28 cellular contexts compared by ENCODE assay signal in the genomic region with DNA sequence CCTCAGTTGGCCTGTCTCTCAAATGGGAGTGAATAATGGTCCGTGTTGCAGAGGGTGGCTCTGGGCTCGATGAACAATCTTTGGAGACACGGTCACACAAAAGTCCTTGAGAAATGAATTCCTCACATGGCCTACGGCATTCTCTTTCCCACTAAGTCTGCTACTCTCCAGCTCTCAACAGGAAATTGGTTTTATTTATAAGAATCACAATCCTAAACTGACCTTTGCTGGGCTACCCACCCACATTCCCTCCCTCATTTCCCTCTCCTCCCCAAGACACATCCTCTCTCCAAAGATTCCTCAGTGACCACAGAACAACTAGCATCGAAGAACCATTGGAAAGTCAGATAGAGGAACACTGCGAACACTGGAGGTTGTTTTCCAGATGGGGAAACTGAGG. TPM values are rescaled to one million over a fixed set of nuclear protein-coding genes. Genes with fewer than 3 reads are reported as not detected.
DNase-seq lines count a peak whose midpoint lies in the region; ATAC-seq and TF ChIP-seq lines count a peak whose summit lies in the region.
"Had no signal": no experiment of that assay in that cellular context is flagged by ENCODE, and none has a peak within 500 bp of the region (broad histone marks: within the 10 kb centered on the region; RNA-seq: fewer than 3 reads in every experiment).

No MANE protein-coding gene starts in this region.

- ATAC-seq in Right ventricle myocardium superior (ENCODE audit: poor library complexity) = no peak
- ATAC-seq in lower lobe of right lung = no peak
- ATAC-seq in HG02759 (IDR thresholded peaks at IDR 0.05; ENCODE audit: unreplicated experiment) = no peak
- ATAC-seq: activated CD4-positive, alpha-beta T cell treated with anti-CD3 and anti-CD28 coated beads for 36 hours; activated CD8-positive, alpha-beta T cell treated with anti-CD3 and anti-CD28 coated beads, Interleukin-2, amount 10 ng/mL, durations not matched to agents 7 days and 5 days; activated naive CD4-positive, alpha-beta T cell treated with anti-CD3 and anti-CD28 coated beads, Interleukin-2, amount 50 U/mL, for 72 hours; left ventricle myocardium superior; naive thymus-derived CD8-positive, alpha-beta T cell had no signal

- no peak for TF ChIP-seq CTCF in left ventricle myocardium inferior (IDR thresholded peaks at IDR 0.05; ENCODE audit: borderline replicate concordance)
- no peak for TF ChIP-seq CTCF in lower lobe of right lung (IDR thresholded peaks at IDR 0.05)
- no peak for TF ChIP-seq CTCF in smooth muscle cell (IDR thresholded peaks at IDR 0.05; ENCODE audit: borderline replicate concordance, insufficient read depth, poor library complexity, severe bottlenecking)
- TF ChIP-seq CTCF in suprapubic skin (IDR thresholded peaks at IDR 0.05) = no peak

- H3K4me1 ChIP-seq in left ventricle myocardium inferior (peaks cover 76% of the 10 kb centered on the region), lower lobe of right lung (peaks cover 32% of the 10 kb centered on the region), smooth muscle cell (ENCODE audit: low read depth) (peaks cover 31% of the 10 kb centered on the region), suprapubic skin (peaks cover 76% of the 10 kb centered on the region)

- WGBS in smooth muscle cell (ENCODE audit: low lambda C conversion rate) = 48% methylated on average over 6 of the region's 6 CpGs
- 67% methylated on average over 6 of the region's 6 CpGs for WGBS in suprapubic skin

- H3K4me3 ChIP-seq in left ventricle myocardium inferior (no peak overlapping the region), lower lobe of right lung (no peak overlapping the region), smooth muscle cell (no peak overlapping the region), suprapubic skin (no peak overlapping the region)
- H3K4me3 ChIP-seq: heart right ventricle, PC-9 had no signal

- H3K27me3 ChIP-seq in left ventricle myocardium inferior (ENCODE audit: low read depth) (peaks cover 71% of the 10 kb centered on the region), lower lobe of right lung (ENCODE audit: low read depth) (peaks cover 29% of the 10 kb centered on the region), smooth muscle cell (ENCODE audit: low read depth) (no peaks in the 10 kb centered on the region), suprapubic skin (peaks cover 5% of the 10 kb centered on the region)

- no peak overlapping the region for H2AFZ ChIP-seq in smooth muscle cell (ENCODE audit: low read depth)
- H2AFZ ChIP-seq: PC-9 had no signal

- no peak for TF ChIP-seq POLR2A in suprapubic skin (IDR thresholded peaks at IDR 0.05)

- peaks cover 30% of the 10 kb centered on the region for H3F3A ChIP-seq in smooth muscle cell (ENCODE audit: low read depth)

- peak overlapping the region; percentile 58 for H3K27ac ChIP-seq in left ventricle myocardium inferior (replicated peaks)
- peak overlapping the region; percentile 18 for H3K27ac ChIP-seq in lower lobe of right lung
- peak overlapping the region; percentile 83 for H3K27ac ChIP-seq in smooth muscle cell (ENCODE audit: low read depth)
- H3K27ac ChIP-seq in suprapubic skin = no peak overlapping the region
- H3K27ac ChIP-seq: C4-2B, PC-9, VCaP had no signal

- intact Hi-C loops in left ventricle myocardium inferior (cut with micrococcal nuclease) = no loop called here
- intact Hi-C loops in Right ventricle myocardium superior (cut with DNase I) = no loop called here
- intact Hi-C loops in lower lobe of right lung (cut with DNase I) = no loop called here

- H3K36me3 ChIP-seq in left ventricle myocardium inferior (no peaks in the 10 kb centered on the region), lower lobe of right lung (no peaks in the 10 kb centered on the region), smooth muscle cell (ENCODE audit: low read depth) (no peaks in the 10 kb centered on the region), suprapubic skin (no peaks in the 10 kb centered on the region)
- H3K36me3 ChIP-seq: heart right ventricle had no signal

- no peak overlapping the region for H3K9ac ChIP-seq in smooth muscle cell (ENCODE audit: low read depth)

- H3K9me3 ChIP-seq in left ventricle myocardium inferior (replicated peaks) = no peaks in the 10 kb centered on the region
- H3K9me3 ChIP-seq in lower lobe of right lung = no peaks in the 10 kb centered on the region
- H3K9me3 ChIP-seq in smooth muscle cell (replicated peaks; ENCODE audit: low read depth) = no peaks in the 10 kb centered on the region
- no peaks in the 10 kb centered on the region for H3K9me3 ChIP-seq in suprapubic skin
- H3K9me3 ChIP-seq: heart right ventricle had no signal

- DNase-seq in left ventricle myocardium inferior (no peak), Right ventricle myocardium superior (no peak), lower lobe of right lung (no peak), smooth muscle cell (lab: John Stamatoyannopoulos, UW; ENCODE audit: unreplicated experiment) (no peak), suprapubic skin (ENCODE audit: low spot score in 2 of 2) (no peak)
- no peak for DNase-seq in activated CD4-positive, alpha-beta T cell treated with anti-CD3 and anti-CD28 coated beads, Interleukin-2, amount 50 U/mL, for 48 hours
- DNase-seq in stimulated activated CD4-positive, alpha-beta T cell treated with anti-CD3 and anti-CD28 coated beads, Interleukin-4, amount 100 ng/mL, for 1 hour = no peak
- DNase-seq: activated CD4-positive, alpha-beta T cell treated with anti-CD3 and anti-CD28 coated beads for 36 hours; activated CD8-positive, alpha-beta T cell treated with anti-CD3 and anti-CD28 coated beads, Interleukin-2, amount 10 ng/mL, durations not matched to agents 7 days and 5 days; DMS79; effector CD4-positive, alpha-beta T cell; heart right ventricle; IMR-90; midbrain; naive thymus-derived CD8-positive, alpha-beta T cell; NCI-H1436 treated with DMSO at 0.1 percent for 48 hours; NCI-H226; NCI-H526 treated with DMSO at 0.1 percent for 48 hours; PC-9; retina; stimulated activated CD4-positive, alpha-beta T cell treated with anti-CD3 and anti-CD28 coated beads, Interleukin-2, amount 100 ng/mL, for 24 hours; stimulated activated CD8-positive, alpha-beta memory T cell treated with anti-CD3 and anti-CD28 coated beads, Interleukin-4, amount 100 ng/mL, for 48 hours; T1000 had no signal

- H3K4me2 ChIP-seq in smooth muscle cell = peak overlapping the region; percentile 93
- H3K4me2 ChIP-seq: PC-9 had no signal

- no peak for TF ChIP-seq EP300 in suprapubic skin (IDR thresholded peaks at IDR 0.05)

- H4K20me1 ChIP-seq in smooth muscle cell (ENCODE audit: low read depth) = peaks cover 40% of the 10 kb centered on the region

- H3K79me2 ChIP-seq in smooth muscle cell (ENCODE audit: low read depth) = peaks cover 43% of the 10 kb centered on the region

RNA-seq across cellular contexts. Expression of gene AFAP1L2, which starts 4.7 kb away (rescaled TPM):
- 7.0 TPM for total RNA-seq in left ventricle myocardium inferior
- total RNA-seq in Right ventricle myocardium superior = 5.3 TPM
- total RNA-seq in lower lobe of right lung = 5.3 TPM
- total RNA-seq in smooth muscle cell = 36.7 and 47.2 TPM in 2 replicates
- 35.4 and 43.3 TPM in 2 replicates for polyA plus RNA-seq in smooth muscle cell
- 10 to 100 TPM; 10.8 to 32.0 (median 15.7) TPM for total RNA-seq in suprapubic skin
